8 cellular contexts compared by ENCODE assay signal in genomic region chr9:126611592-126612328, GRCh38. TPM values are rescaled to one million over a fixed set of nuclear protein-coding genes. Genes with fewer than 3 reads are reported as not detected.
DNase-seq lines count a peak whose midpoint lies in the region; ATAC-seq and TF ChIP-seq lines count a peak whose summit lies in the region.

No MANE protein-coding gene starts in this region.

- peak; percentile 59 for DNase-seq in EL
- DNase-seq in LNCaP clone FGC (ENCODE audit: low read depth) = no peak
- DNase-seq in T follicular helper cell (ENCODE audit: low read depth) = peak; percentile 46
- DNase-seq in activated naive CD8-positive, alpha-beta T cell treated with anti-CD3 and anti-CD28 coated beads, Interleukin-2, amount 50 U/mL, for 24 hours = peak; percentile 84
- DNase-seq in left cardiac atrium = peak; percentile 83
- DNase-seq in renal cortical epithelial cell (ENCODE audit: low read depth) = peak; percentile 10
- DNase-seq in aorta = peak; percentile 74 to 91
- DNase-seq in DMS114 treated with DMSO at 0.1 percent for 48 hours (lab: John Stamatoyannopoulos, UW; ENCODE audit: unreplicated experiment) = no peak

- peaks cover 74% of the 10 kb centered on the region for H3K27me3 Mint-ChIP-seq in activated naive CD8-positive, alpha-beta T cell treated with anti-CD3 and anti-CD28 coated beads, Interleukin-2, amount 50 U/mL, for 24 hours

- no peak overlapping the region for H3K4me3 ChIP-seq in LNCaP clone FGC (ENCODE audit: low read depth, low read length)
- H3K4me3 ChIP-seq in aorta (ENCODE audit: low read length in 2 of 2) = no peak overlapping the region

- peak; percentile 82 for TF ChIP-seq CTCF in LNCaP clone FGC (IDR thresholded peaks at IDR 0.05; ENCODE audit: control insufficient read depth, extremely low read depth, insufficient read depth)

- intact Hi-C loops in left cardiac atrium (cut with DNase I) = loop anchor here (5.0 kb wide), 2 partner anchors 81 to 171 kb away; no protein-coding TSS in a partner anchor
- intact Hi-C loops in aorta (cut with DNase I) = no loop called here

- H3K4me3 Mint-ChIP-seq in activated naive CD8-positive, alpha-beta T cell treated with anti-CD3 and anti-CD28 coated beads, Interleukin-2, amount 50 U/mL, for 24 hours = peak overlapping the region; percentile 41

- no peaks in the 10 kb centered on the region for H3K9me3 ChIP-seq in aorta (ENCODE audit: control insufficient read depth, low read length)

- no peaks in the 10 kb centered on the region for H3K9me3 Mint-ChIP-seq in activated naive CD8-positive, alpha-beta T cell treated with anti-CD3 and anti-CD28 coated beads, Interleukin-2, amount 50 U/mL, for 24 hours

- H3K27ac Mint-ChIP-seq in activated naive CD8-positive, alpha-beta T cell treated with anti-CD3 and anti-CD28 coated beads, Interleukin-2, amount 50 U/mL, for 24 hours = no peak overlapping the region

- H3K4me1 ChIP-seq in aorta (ENCODE audit: control insufficient read depth in 1 of 2, insufficient read depth in 2 of 2, low read length in 2 of 2) = no peaks in the 10 kb centered on the region

- H3K4me1 Mint-ChIP-seq in activated naive CD8-positive, alpha-beta T cell treated with anti-CD3 and anti-CD28 coated beads, Interleukin-2, amount 50 U/mL, for 24 hours = peaks cover 21% of the 10 kb centered on the region

- WGBS in aorta, 2 donors = 3% methylated on average over 37 to 43 of the region's 43 CpGs

- no peaks in the 10 kb centered on the region for H3K27me3 ChIP-seq in aorta (ENCODE audit: control insufficient read depth in 1 of 2, insufficient read depth in 2 of 2, low read length in 1 of 2)

- ATAC-seq in activated naive CD8-positive, alpha-beta T cell treated with anti-CD3 and anti-CD28 coated beads, Interleukin-2, amount 50 U/mL, for 24 hours = peak; percentile 71
- ATAC-seq in left cardiac atrium (peak; percentile 81 to 82), aorta (ENCODE audit: low FRiP score) (peak; percentile 85)

- H3K36me3 ChIP-seq in aorta (ENCODE audit: control insufficient read depth in 1 of 2, insufficient read depth in 2 of 2, low read length in 1 of 2) = no peaks in the 10 kb centered on the region

- no peak overlapping the region for H3K27ac ChIP-seq in aorta (ENCODE audit: low read depth in 1 of 2, low read length in 2 of 2)

- H3K36me3 Mint-ChIP-seq in activated naive CD8-positive, alpha-beta T cell treated with anti-CD3 and anti-CD28 coated beads, Interleukin-2, amount 50 U/mL, for 24 hours (ENCODE audit: low read depth) = no peaks in the 10 kb centered on the region

RNA-seq across cellular contexts. Expression of gene LMX1B, which starts 2.0 kb away (rescaled TPM):
- total RNA-seq in left cardiac atrium = 1 to 10 TPM in 1 of 2 donors, under 1 TPM in 1; 0.81 to 1.8 TPM
- 0.17 TPM in 1 of 2 replicates, not detected in the other for total RNA-seq in renal cortical epithelial cell
- 1 to 10 TPM in 1 of 2 donors, under 1 TPM in 1; 0.32 to 1.6 TPM for total RNA-seq in aorta
- polyA plus RNA-seq in aorta = not detected

Comparison
In these comparisons a context has a peak if more than half of its experiments do, and no peak if none do; other contexts are left out.
1. DNase-seq: peak in EL (single experiment), T follicular helper cell (single experiment), activated naive CD8-positive, alpha-beta T cell treated with anti-CD3 and anti-CD28 coated beads, Interleukin-2, amount 50 U/mL, for 24 hours (single experiment), left cardiac atrium (single experiment), renal cortical epithelial cell (single experiment) and aorta (2 of 2); none in LNCaP clone FGC (single experiment) and DMS114 treated with DMSO at 0.1 percent for 48 hours (single experiment).
2. intact Hi-C loops: an anchor here in left cardiac atrium (5.0 kb wide); none called in aorta.
3. Peak in every context shown above with its lines, with median percentiles within 50 percentile points of each other: ATAC-seq.